ENCODE assay signal across 26 cellular contexts in the genomic region with DNA sequence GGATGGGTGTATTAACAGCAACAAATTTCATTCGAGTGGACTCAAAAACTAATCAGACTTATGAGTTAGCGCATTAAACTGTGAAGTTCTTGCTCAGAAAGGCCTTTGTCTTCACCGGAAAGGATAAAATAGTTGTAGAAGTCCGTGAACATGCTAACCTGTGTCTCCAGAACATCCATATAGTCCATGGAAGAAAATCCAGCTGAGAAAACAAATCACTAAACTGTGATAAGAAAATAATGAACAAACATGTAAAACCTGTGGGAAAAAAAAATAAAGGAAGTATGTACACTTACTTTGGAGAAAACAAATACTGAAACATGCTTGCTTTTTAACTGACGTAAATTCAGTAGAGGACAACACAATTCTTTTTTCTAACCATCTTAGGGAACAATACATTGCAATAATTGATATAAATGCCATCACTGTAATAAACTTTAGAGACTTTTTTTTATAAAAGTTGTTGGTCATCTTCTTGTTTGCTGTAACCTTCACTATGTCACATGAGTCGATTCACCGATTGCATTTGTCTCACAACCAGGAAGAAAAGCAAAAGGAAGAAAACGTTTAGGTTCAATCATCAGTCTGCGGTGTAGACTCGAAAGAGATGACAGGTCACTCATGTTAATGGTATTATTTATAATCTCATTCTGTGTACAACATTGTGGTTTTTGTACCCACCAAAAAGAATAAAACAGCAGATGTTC. TPM values are rescaled to one million over a fixed set of nuclear protein-coding genes. Genes with fewer than 3 reads are reported as not detected.
DNase-seq lines count a peak whose midpoint lies in the region; ATAC-seq, FAIRE-seq and TF ChIP-seq lines count a peak whose summit lies in the region.
"Had no signal": no experiment of that assay in that cellular context is flagged by ENCODE, and none has a peak within 500 bp of the region (broad histone marks: within the 10 kb centered on the region; RNA-seq: fewer than 3 reads in every experiment).

No MANE protein-coding gene starts in this region.

- H3K27me3 Mint-ChIP-seq in activated T-cell treated with anti-CD3 and anti-CD28 coated beads, Interleukin-2, amount 50 U/mL, for 4 hours (ENCODE audit: low read depth) = no peaks in the 10 kb centered on the region
- H3K27me3 Mint-ChIP-seq: CD4-positive, alpha-beta memory T cell had no signal

- WGBS in pancreas, 2 donors = 42 to 53% methylated on average over 10 of the region's 10 CpGs

- H3K4me3 Mint-ChIP-seq in activated T-cell treated with anti-CD3 and anti-CD28 coated beads, Interleukin-2, amount 50 U/mL, for 4 hours = no peak overlapping the region
- H3K4me3 Mint-ChIP-seq: CD14-positive monocyte; CD4-positive, alpha-beta memory T cell; CD4-positive, CD25-positive, alpha-beta regulatory T cell; CD8-positive, alpha-beta memory T cell had no signal

- DNase-seq in LHCN-M2 (ENCODE audit: low read depth) = peak; percentile 2
- DNase-seq in LNCaP clone FGC (ENCODE audit: low read depth) = peak; percentile 6
- no peak for DNase-seq in pancreas
- no peak for DNase-seq in activated T-cell treated with anti-CD3 and anti-CD28 coated beads, Interleukin-2, amount 50 U/mL, for 4 hours
- no peak for DNase-seq in brain microvascular endothelial cell
- DNase-seq: 8988T; ACHN; BE2C; C1 segment of cervical spinal cord; CD4-positive, alpha-beta memory T cell; CD4-positive, CD25-positive, alpha-beta regulatory T cell; CD8-positive, alpha-beta memory T cell; COR-L47; DMS 273 treated with DMSO at 0.1 percent for 48 hours; DMS153; DMS53; DMS79; DND-41; EL; GDM1 had no signal

- H3K27ac ChIP-seq in pancreas (peak overlapping the region in 3 of 4 donors; percentile 39 to 55 (median 42)), brain microvascular endothelial cell (no peak overlapping the region)
- H3K27ac ChIP-seq: BLaER1 had no signal

- peak; percentile 77 to 89 (median 82) for ATAC-seq in pancreas
- ATAC-seq in activated T-cell treated with anti-CD3 and anti-CD28 coated beads, Interleukin-2, amount 50 U/mL, for 4 hours = no peak
- ATAC-seq: GM12878 had no signal

- no peaks in the 10 kb centered on the region for H3K36me3 ChIP-seq in pancreas
- no peaks in the 10 kb centered on the region for H3K36me3 ChIP-seq in brain microvascular endothelial cell (replicated peaks)
- H3K36me3 ChIP-seq: BE2C, BLaER1 had no signal

- H3K4me1 ChIP-seq in pancreas = peaks cover 0 to 14% (median 0%) of the 10 kb centered on the region in 3 donors
- H3K4me1 ChIP-seq: BE2C, BLaER1 had no signal

- TF ChIP-seq CTCF in LNCaP clone FGC (IDR thresholded peaks at IDR 0.05; ENCODE audit: control insufficient read depth, extremely low read depth, insufficient read depth) (no peak), pancreas (IDR thresholded peaks at IDR 0.05) (no peak), brain microvascular endothelial cell (IDR thresholded peaks at IDR 0.05; ENCODE audit: low read depth, low read length, missing control alignments) (no peak)

- intact Hi-C loops in pancreas (cut with DNase I) = no loop called here

- no peaks in the 10 kb centered on the region for H3K9me3 Mint-ChIP-seq in activated T-cell treated with anti-CD3 and anti-CD28 coated beads, Interleukin-2, amount 50 U/mL, for 4 hours

- no peaks in the 10 kb centered on the region for H3K36me3 Mint-ChIP-seq in activated T-cell treated with anti-CD3 and anti-CD28 coated beads, Interleukin-2, amount 50 U/mL, for 4 hours (ENCODE audit: insufficient read depth)
- H3K36me3 Mint-ChIP-seq: CD14-positive monocyte; CD4-positive, alpha-beta memory T cell; CD4-positive, CD25-positive, alpha-beta regulatory T cell; CD8-positive, alpha-beta memory T cell had no signal

- in situ Hi-C loops in brain microvascular endothelial cell (cut with HindIII; ENCODE audit: low pct_ligation_motif_present, low sequenced_read_pairs) = no loop called here

- H3K27me3 ChIP-seq in pancreas (no peaks in the 10 kb centered on the region), brain microvascular endothelial cell (replicated peaks) (no peaks in the 10 kb centered on the region)
- H3K27me3 ChIP-seq: BE2C, BLaER1 had no signal

- H3K4me3 ChIP-seq in LNCaP clone FGC (ENCODE audit: low read depth, low read length) (no peak overlapping the region), pancreas (no peak overlapping the region), brain microvascular endothelial cell (ENCODE audit: low read depth, low read length) (no peak overlapping the region)
- H3K4me3 ChIP-seq: BLaER1, GM12878 had no signal

- H3K4me1 Mint-ChIP-seq in activated T-cell treated with anti-CD3 and anti-CD28 coated beads, Interleukin-2, amount 50 U/mL, for 4 hours (ENCODE audit: low read depth) = no peaks in the 10 kb centered on the region
- H3K4me1 Mint-ChIP-seq: CD14-positive monocyte; CD4-positive, alpha-beta memory T cell; CD4-positive, CD25-positive, alpha-beta regulatory T cell; CD8-positive, alpha-beta memory T cell had no signal

- no peaks in the 10 kb centered on the region for H3K9me3 ChIP-seq in pancreas
- H3K9me3 ChIP-seq: BE2C, BLaER1 had no signal

- FAIRE-seq in pancreas (lab: Jason Lieb, UNC) = no peak
- FAIRE-seq: A204.1, GM12878, GM12892, GM18507 had no signal

RNA-seq across cellular contexts. Expression of a gene that starts 41.9 kb away (rescaled TPM):
- total RNA-seq in LHCN-M2 (2014; rRNA removed) (31.3 and 32.6 TPM in 2 replicates), pancreas (1 to 10 TPM; 4.0 to 8.6 (median 7.5) TPM)
- 6.5 TPM for polyA plus RNA-seq in LHCN-M2 (2012)
- 1 to 10 TPM; 3.8 to 7.6 TPM for polyA plus RNA-seq in pancreas
- total RNA-seq in activated T-cell treated with anti-CD3 and anti-CD28 coated beads, Interleukin-2, amount 50 U/mL, for 4 hours = 10 to 100 TPM; 11.8 to 16.5 (median 15.7) TPM

Comparison
In these comparisons a context has a peak if more than half of its experiments do, and no peak if none do; other contexts are left out.
1. DNase-seq: peak in LHCN-M2 (single experiment) and LNCaP clone FGC (single experiment); none in pancreas (0 of 6), activated T-cell treated with anti-CD3 and anti-CD28 coated beads, Interleukin-2, amount 50 U/mL, for 4 hours (single experiment) and brain microvascular endothelial cell (single experiment).
2. ATAC-seq: peak in pancreas (4 of 4); none in activated T-cell treated with anti-CD3 and anti-CD28 coated beads, Interleukin-2, amount 50 U/mL, for 4 hours (0 of 2).